Comparison of ENCODE assay signal across 28 cellular contexts in genomic region chr11:35555238-35555887, GRCh38. TPM values are rescaled to one million over a fixed set of nuclear protein-coding genes. Genes with fewer than 3 reads are reported as not detected.
DNase-seq lines count a peak whose midpoint lies in the region; ATAC-seq, FAIRE-seq and TF ChIP-seq lines count a peak whose summit lies in the region.
"Had no signal": no experiment of that assay in that cellular context is flagged by ENCODE, and none has a peak within 500 bp of the region (broad histone marks: within the 10 kb centered on the region; RNA-seq: fewer than 3 reads in every experiment).

No MANE protein-coding gene starts in this region.

- no peak for FAIRE-seq in GM12891 (lab: Jason Lieb, UNC)
- FAIRE-seq: D721Med, G401.6, GM12878, H54 had no signal

- H2AFZ ChIP-seq in SK-N-SH (ENCODE audit: low read depth) (peak overlapping the region; percentile 27), neural progenitor cell (replicated peaks) (peak overlapping the region; percentile 96)
- H2AFZ ChIP-seq: parathyroid adenoma had no signal

- H3K27me3 Mint-ChIP-seq in neural progenitor cell (ENCODE audit: insufficient read depth, low read depth), result peaks cover 8% of the 10 kb centered on the region

- H3K36me3 ChIP-seq in SK-N-SH (replicated peaks in 1 of 2; ENCODE audit: control insufficient read depth in 1 of 2, insufficient read depth in 2 of 2, low read length in 1 of 2), result no peaks in the 10 kb centered on the region
- no peaks in the 10 kb centered on the region for H3K36me3 ChIP-seq in neural progenitor cell
- H3K36me3 ChIP-seq: gastroesophageal sphincter, right lobe of liver, thoracic aorta had no signal

- no peak overlapping the region for H3K27ac Mint-ChIP-seq in neural progenitor cell
- H3K27ac Mint-ChIP-seq: activated CD4-positive, alpha-beta memory T cell treated with anti-CD3 and anti-CD28 coated beads, Interleukin-2, amount 10 ng/mL, durations not matched to agents 7 days and 5 days; activated naive CD4-positive, alpha-beta T cell treated with anti-CD3 and anti-CD28 coated beads, Interleukin-2, amount 10 ng/mL, durations not matched to agents 7 days and 5 days; CD14-positive monocyte; naive B cell; stimulated activated effector memory CD8-positive, alpha-beta T cell treated with anti-CD3 and anti-CD28 coated beads, Interleukin-12 subunit alpha, Interleukin-12 subunit beta, amount 100 ng/mL, for 72 hours had no signal

- POLR2A ChIA-PET in SK-N-SH (lab: Yijun Ruan, JAX), result interaction anchor here (0.7 kb wide), 1 partner anchor 200 kb away, joined by 3 read pairs; no protein-coding TSS in a partner anchor

- CTCF ChIA-PET in SK-N-SH (lab: Yijun Ruan, JAX), result interaction anchor here (0.7 kb wide), 1 partner anchor 26 kb away, joined by 4 read pairs; no protein-coding TSS in a partner anchor

- H3K9ac ChIP-seq in SK-N-SH, result no peak overlapping the region
- no peak overlapping the region for H3K9ac ChIP-seq in neural progenitor cell
- H3K9ac ChIP-seq: parathyroid adenoma had no signal

- no peak for ATAC-seq in GM21717 (IDR thresholded peaks at IDR 0.05; ENCODE audit: unreplicated experiment)
- ATAC-seq: gastroesophageal sphincter; GM12878; right lobe of liver; stimulated activated effector memory CD8-positive, alpha-beta T cell treated with anti-CD3 and anti-CD28 coated beads, Interleukin-12 subunit alpha, Interleukin-12 subunit beta, amount 100 ng/mL, for 72 hours had no signal

- no peaks in the 10 kb centered on the region for H4K20me1 ChIP-seq in SK-N-SH (ENCODE audit: insufficient read depth)
- no peaks in the 10 kb centered on the region for H4K20me1 ChIP-seq in neural progenitor cell (ENCODE audit: low read depth)

- H3K27ac ChIP-seq in SK-N-SH (ENCODE audit: low read depth in 2 of 2, low read length in 1 of 2) (peak overlapping the region in 1 of 2 experiments; percentile 56; a peak in 2 of 4 replicates), neural progenitor cell (no peak overlapping the region)
- H3K27ac ChIP-seq: coronary artery, gastroesophageal sphincter, parathyroid adenoma, right lobe of liver, thoracic aorta had no signal

- H3K4me1 ChIP-seq in SK-N-SH (ENCODE audit: control insufficient read depth in 1 of 2, insufficient read depth in 2 of 2, low read depth in 1 of 2, low read length in 1 of 2) (peaks cover 4 to 26% of the 10 kb centered on the region in 2 experiments; a peak in 3 of 4 replicates), neural progenitor cell (peaks cover 23% of the 10 kb centered on the region)
- H3K4me1 ChIP-seq: parathyroid adenoma, right lobe of liver had no signal

- H3K9me2 ChIP-seq in SK-N-SH, result no peaks in the 10 kb centered on the region

- peaks cover 4% of the 10 kb centered on the region for H3K36me3 Mint-ChIP-seq in neural progenitor cell
- H3K36me3 Mint-ChIP-seq: activated naive CD4-positive, alpha-beta T cell treated with anti-CD3 and anti-CD28 coated beads, Interleukin-2, amount 10 ng/mL, durations not matched to agents 7 days and 5 days; CD14-positive monocyte; naive B cell; stimulated activated effector memory CD8-positive, alpha-beta T cell treated with anti-CD3 and anti-CD28 coated beads, Interleukin-12 subunit alpha, Interleukin-12 subunit beta, amount 100 ng/mL, for 72 hours had no signal

- peaks cover 4% of the 10 kb centered on the region for H3K9me3 Mint-ChIP-seq in neural progenitor cell
- H3K9me3 Mint-ChIP-seq: activated CD4-positive, alpha-beta memory T cell treated with anti-CD3 and anti-CD28 coated beads, Interleukin-2, amount 10 ng/mL, durations not matched to agents 7 days and 5 days; activated naive CD4-positive, alpha-beta T cell treated with anti-CD3 and anti-CD28 coated beads, Interleukin-2, amount 10 ng/mL, durations not matched to agents 7 days and 5 days; stimulated activated effector memory CD8-positive, alpha-beta T cell treated with anti-CD3 and anti-CD28 coated beads, Interleukin-12 subunit alpha, Interleukin-12 subunit beta, amount 100 ng/mL, for 72 hours had no signal

- H3K4me3 Mint-ChIP-seq in neural progenitor cell, result no peak overlapping the region
- H3K4me3 Mint-ChIP-seq: activated CD4-positive, alpha-beta memory T cell treated with anti-CD3 and anti-CD28 coated beads, Interleukin-2, amount 10 ng/mL, durations not matched to agents 7 days and 5 days; activated naive CD4-positive, alpha-beta T cell treated with anti-CD3 and anti-CD28 coated beads, Interleukin-2, amount 10 ng/mL, durations not matched to agents 7 days and 5 days; CD14-positive monocyte; naive B cell; stimulated activated effector memory CD8-positive, alpha-beta T cell treated with anti-CD3 and anti-CD28 coated beads, Interleukin-12 subunit alpha, Interleukin-12 subunit beta, amount 100 ng/mL, for 72 hours had no signal

- H3K27me3 ChIP-seq in SK-N-SH (ENCODE audit: insufficient read depth), result no peaks in the 10 kb centered on the region
- no peaks in the 10 kb centered on the region for H3K27me3 ChIP-seq in neural progenitor cell
- H3K27me3 ChIP-seq: right lobe of liver had no signal

- no peak for TF ChIP-seq RAD21 in SK-N-SH (IDR thresholded peaks at IDR 0.05; ENCODE audit: low read length)

- 0 out of 2 replicates have a peak overlapping the region, but pooled peaks have one; percentile 20 for H3K4me2 ChIP-seq in SK-N-SH
- no peak overlapping the region for H3K4me2 ChIP-seq in neural progenitor cell

- peak; percentile 50 for DNase-seq in EL
- no peak for DNase-seq in SK-N-SH
- peak; percentile 56 for DNase-seq in fibroblast of gingiva (ENCODE audit: low read depth)
- no peak for DNase-seq in neural progenitor cell (ENCODE audit: low spot score)
- DNase-seq in GM12891 (ENCODE audit: insufficient read length, low spot score), result no peak
- DNase-seq in NCI-H748 treated with DMSO at 0.1 percent for 48 hours (lab: John Stamatoyannopoulos, UW), result no peak
- no peak for DNase-seq in NCI-H2029 treated with DMSO at 0.1 percent for 48 hours (lab: John Stamatoyannopoulos, UW)
- DNase-seq: activated CD4-positive, alpha-beta memory T cell treated with anti-CD3 and anti-CD28 coated beads, Interleukin-2, amount 10 ng/mL, durations not matched to agents 7 days and 5 days; activated CD4-positive, CD25-positive, alpha-beta regulatory T cell; activated naive CD4-positive, alpha-beta T cell treated with anti-CD3 and anti-CD28 coated beads, Interleukin-2, amount 10 ng/mL, durations not matched to agents 7 days and 5 days; kidney glomerular epithelial cell; naive B cell; NCI-H1105 treated with DMSO at 0.1 percent for 48 hours; NCI-H524; right lobe of liver; T1000 had no signal

- TF ChIP-seq EP300 in SK-N-SH (IDR thresholded peaks at IDR 0.05; ENCODE audit: borderline replicate concordance in 1 of 2, low read depth in 1 of 2, low read length in 1 of 2), result no peak

- H3K4me3 ChIP-seq in SK-N-SH (ENCODE audit: low read depth in 2 of 2, low read length in 1 of 2) (no peak overlapping the region), neural progenitor cell (no peak overlapping the region)
- H3K4me3 ChIP-seq: coronary artery, gastroesophageal sphincter, GM12878, right lobe of liver, thoracic aorta had no signal

- H3K79me2 ChIP-seq in SK-N-SH (ENCODE audit: insufficient read depth) (no peaks in the 10 kb centered on the region), neural progenitor cell (ENCODE audit: low read depth) (no peaks in the 10 kb centered on the region)
- H3K79me2 ChIP-seq: parathyroid adenoma had no signal

- TF ChIP-seq CTCF in SK-N-SH (IDR thresholded peaks at IDR 0.05), result no peak
- no peak for TF ChIP-seq CTCF in neural progenitor cell (IDR thresholded peaks at IDR 0.05)

- H3K4me1 Mint-ChIP-seq in neural progenitor cell, result peaks cover 23% of the 10 kb centered on the region
- H3K4me1 Mint-ChIP-seq: activated CD4-positive, alpha-beta memory T cell treated with anti-CD3 and anti-CD28 coated beads, Interleukin-2, amount 10 ng/mL, durations not matched to agents 7 days and 5 days; activated naive CD4-positive, alpha-beta T cell treated with anti-CD3 and anti-CD28 coated beads, Interleukin-2, amount 10 ng/mL, durations not matched to agents 7 days and 5 days; CD14-positive monocyte; naive B cell; stimulated activated effector memory CD8-positive, alpha-beta T cell treated with anti-CD3 and anti-CD28 coated beads, Interleukin-12 subunit alpha, Interleukin-12 subunit beta, amount 100 ng/mL, for 72 hours had no signal

- no peaks in the 10 kb centered on the region for H3K9me3 ChIP-seq in SK-N-SH
- H3K9me3 ChIP-seq in neural progenitor cell (ENCODE audit: low read depth), result no peaks in the 10 kb centered on the region
- H3K9me3 ChIP-seq: gastroesophageal sphincter, right lobe of liver, thoracic aorta had no signal

- TF ChIP-seq POLR2A in GM12891 (IDR thresholded peaks at IDR 0.05; ENCODE audit: low read depth, low read length), result no peak

- WGBS in SK-N-SH (ENCODE audit: low lambda C conversion rate), result 69% methylated on average over 1 of the region's 1 CpG

- peaks cover 25% of the 10 kb centered on the region for H3F3A ChIP-seq in SK-N-SH (replicated peaks; ENCODE audit: insufficient read depth)
- peaks cover 2% of the 10 kb centered on the region for H3F3A ChIP-seq in neural progenitor cell (ENCODE audit: low read depth)

TF ChIP-seq in SK-N-SH, 30 proteins besides CTCF, POLR2A, EP300 and RAD21 (continues in another document):
- no peak for TF ChIP-seq CHD2 (IDR thresholded peaks at IDR 0.05; ENCODE audit: low read length, partially characterized antibody)
- no peak for TF ChIP-seq NRF1 (IDR thresholded peaks at IDR 0.05; ENCODE audit: low read depth, low read length)

TF ChIP-seq in GM12891, 5 proteins besides CTCF, POLR2A, EP300 and RAD21:
- TF ChIP-seq POU2F2 (IDR thresholded peaks at IDR 0.05; ENCODE audit: low read depth, low read length), result no peak
- TF ChIP-seq TAF1 (IDR thresholded peaks at IDR 0.05; ENCODE audit: low read depth, low read length), result no peak
- no peak for TF ChIP-seq POLR2AphosphoS5 (IDR thresholded peaks at IDR 0.05; ENCODE audit: low read depth, low read length)
- no peak for TF ChIP-seq SPI1 (IDR thresholded peaks at IDR 0.05; ENCODE audit: low read depth, low read length)
- TF ChIP-seq PAX5 (IDR thresholded peaks at IDR 0.05; ENCODE audit: insufficient read depth, low read length, severe bottlenecking), result no peak

RNA-seq across cellular contexts. Expression of gene PAMR1, which starts 29.9 kb away (rescaled TPM):
- polyA plus RNA-seq in SK-N-SH (2012; rRNA removed), result 0.31 and 0.42 TPM in 2 replicates
- polyA plus RNA-seq in SK-N-SH (2012; cell fraction: cytosol; rRNA removed), result 0.21 and 0.30 TPM in 2 replicates
- polyA plus RNA-seq in SK-N-SH (2012; cell fraction: nucleus; rRNA removed), result 1.2 and 1.6 TPM in 2 replicates
- total RNA-seq in neural progenitor cell (ENCODE audit: low replicate concordance), result 209 and 285 TPM in 2 replicates
- not detected for polyA plus RNA-seq in GM12891 (2012; ENCODE audit: low read depth, missing spikeins)
- total RNA-seq: activated CD4-positive, alpha-beta memory T cell treated with anti-CD3 and anti-CD28 coated beads, Interleukin-2, amount 10 ng/mL, durations not matched to agents 7 days and 5 days; GM12878; lung microvascular endothelial cell had no signal
- polyA plus RNA-seq: CD14-positive monocyte had no signal

Comparison
In these comparisons a context has a peak if more than half of its experiments do, and no peak if none do; other contexts are left out.
1. DNase-seq: peak in EL (single experiment) and fibroblast of gingiva (single experiment); none in SK-N-SH (single experiment), neural progenitor cell (single experiment), GM12891 (single experiment), NCI-H748 treated with DMSO at 0.1 percent for 48 hours (single experiment) and NCI-H2029 treated with DMSO at 0.1 percent for 48 hours (single experiment).